9 cellular contexts compared by ENCODE assay signal in genomic region chr6:7183707-7184106, GRCh38.
"Had no signal": no experiment of that assay in that cellular context is flagged by ENCODE, and none has a peak within 500 bp of the region (broad histone marks: within the 10 kb centered on the region; RNA-seq: fewer than 3 reads in every experiment).

No MANE protein-coding gene starts in this region.

- ATAC-seq: naive thymus-derived CD8-positive, alpha-beta T cell had no signal

- H3K9me3 ChIP-seq: neutrophil, tibial artery had no signal

- H3K27ac Mint-ChIP-seq: activated naive CD8-positive, alpha-beta T cell treated with anti-CD3 and anti-CD28 coated beads for 36 hours; activated T-cell treated with anti-CD3 and anti-CD28 coated beads, Interleukin-2, amount 50 U/mL, for 24 hours had no signal

- H3K27me3 Mint-ChIP-seq: activated naive CD8-positive, alpha-beta T cell treated with anti-CD3 and anti-CD28 coated beads for 36 hours; activated T-cell treated with anti-CD3 and anti-CD28 coated beads, Interleukin-2, amount 50 U/mL, for 24 hours; naive thymus-derived CD8-positive, alpha-beta T cell had no signal

- H3K4me3 Mint-ChIP-seq: activated naive CD8-positive, alpha-beta T cell treated with anti-CD3 and anti-CD28 coated beads for 36 hours; activated T-cell treated with anti-CD3 and anti-CD28 coated beads, Interleukin-2, amount 50 U/mL, for 24 hours; naive thymus-derived CD8-positive, alpha-beta T cell had no signal

- H3K9me3 Mint-ChIP-seq: activated naive CD8-positive, alpha-beta T cell treated with anti-CD3 and anti-CD28 coated beads for 36 hours; activated T-cell treated with anti-CD3 and anti-CD28 coated beads, Interleukin-2, amount 50 U/mL, for 24 hours; naive thymus-derived CD8-positive, alpha-beta T cell had no signal

- DNase-seq: activated effector memory CD4-positive, alpha-beta T cell treated with anti-CD3 and anti-CD28 coated beads, Interleukin-2, amount 50 U/mL, for 16 hours; activated naive CD8-positive, alpha-beta T cell treated with anti-CD3 and anti-CD28 coated beads for 36 hours; activated T-cell treated with anti-CD3 and anti-CD28 coated beads, Interleukin-2, amount 50 U/mL, for 24 hours; hypothalamus; kidney glomerular epithelial cell; naive thymus-derived CD8-positive, alpha-beta T cell; posterior cingulate gyrus; tibial artery had no signal
